Comparison of ENCODE assay signal across 19 cellular contexts in genomic region chr7:157660971-157661610, GRCh38.
"Had no signal": no experiment of that assay in that cellular context is flagged by ENCODE, and none has a peak within 500 bp of the region (broad histone marks: within the 10 kb centered on the region; RNA-seq: fewer than 3 reads in every experiment).

No MANE protein-coding gene starts in this region.

- H3K27ac ChIP-seq: colonic mucosa, neural progenitor cell, ovary, thyroid gland had no signal

- H3K27me3 Mint-ChIP-seq: activated naive CD8-positive, alpha-beta T cell treated with anti-CD3 and anti-CD28 coated beads, Interleukin-2, amount 10 ng/mL, durations not matched to agents 7 days and 5 days had no signal

- DNase-seq: activated CD4-positive, alpha-beta T cell treated with anti-CD3 and anti-CD28 coated beads, Interleukin-2, amount 50 U/mL, for 1 hour; activated CD4-positive, CD25-positive, alpha-beta regulatory T cell treated with anti-CD3 and anti-CD28 coated beads, Interleukin-2, amount 50 U/mL, for 72 hours; activated CD8-positive, alpha-beta memory T cell treated with anti-CD3 and anti-CD28 coated beads for 24 hours; activated naive CD8-positive, alpha-beta T cell treated with anti-CD3 and anti-CD28 coated beads, Interleukin-2, amount 10 ng/mL, durations not matched to agents 7 days and 5 days; amygdala; caudate nucleus; colonic mucosa; erythroblast; foreskin melanocyte; glutamatergic neuron; hippocampal formation; stimulated activated CD4-positive, alpha-beta T cell treated with anti-CD3 and anti-CD28 coated beads, Interleukin-12 subunit alpha, Interleukin-12 subunit beta, amount 100 ng/mL, for 4 hours; stimulated activated CD4-positive, alpha-beta T cell treated with anti-CD3 and anti-CD28 coated beads, Interleukin-1b, Interleukin-23, amount 100 ng/mL, for 48 hours; stimulated activated naive CD4-positive, alpha-beta T cell treated with Interleukin-2 at 50 U/mL for 16 hours; T-helper 1 cell; thyroid gland had no signal

- H3K27me3 ChIP-seq: colonic mucosa, neural progenitor cell, ovary, thyroid gland had no signal

- H3K36me3 ChIP-seq: colonic mucosa, neural progenitor cell, ovary, thyroid gland had no signal

- H3K9me3 ChIP-seq: colonic mucosa, ovary, thyroid gland had no signal

- H3K36me3 Mint-ChIP-seq: activated naive CD8-positive, alpha-beta T cell treated with anti-CD3 and anti-CD28 coated beads, Interleukin-2, amount 10 ng/mL, durations not matched to agents 7 days and 5 days had no signal

- H3K4me1 ChIP-seq: colonic mucosa, thyroid gland had no signal

- H3K27ac Mint-ChIP-seq: activated naive CD8-positive, alpha-beta T cell treated with anti-CD3 and anti-CD28 coated beads, Interleukin-2, amount 10 ng/mL, durations not matched to agents 7 days and 5 days; neural progenitor cell had no signal

- ATAC-seq: left lobe of liver had no signal

- H3K4me3 ChIP-seq: colonic mucosa, neural progenitor cell, ovary, thyroid gland had no signal

- H3K4me3 Mint-ChIP-seq: activated naive CD8-positive, alpha-beta T cell treated with anti-CD3 and anti-CD28 coated beads, Interleukin-2, amount 10 ng/mL, durations not matched to agents 7 days and 5 days; neural progenitor cell had no signal

- H3K9me3 Mint-ChIP-seq: activated naive CD8-positive, alpha-beta T cell treated with anti-CD3 and anti-CD28 coated beads, Interleukin-2, amount 10 ng/mL, durations not matched to agents 7 days and 5 days; neural progenitor cell had no signal
